Comparison of ENCODE assay signal across 8 cellular contexts in the genomic region with DNA sequence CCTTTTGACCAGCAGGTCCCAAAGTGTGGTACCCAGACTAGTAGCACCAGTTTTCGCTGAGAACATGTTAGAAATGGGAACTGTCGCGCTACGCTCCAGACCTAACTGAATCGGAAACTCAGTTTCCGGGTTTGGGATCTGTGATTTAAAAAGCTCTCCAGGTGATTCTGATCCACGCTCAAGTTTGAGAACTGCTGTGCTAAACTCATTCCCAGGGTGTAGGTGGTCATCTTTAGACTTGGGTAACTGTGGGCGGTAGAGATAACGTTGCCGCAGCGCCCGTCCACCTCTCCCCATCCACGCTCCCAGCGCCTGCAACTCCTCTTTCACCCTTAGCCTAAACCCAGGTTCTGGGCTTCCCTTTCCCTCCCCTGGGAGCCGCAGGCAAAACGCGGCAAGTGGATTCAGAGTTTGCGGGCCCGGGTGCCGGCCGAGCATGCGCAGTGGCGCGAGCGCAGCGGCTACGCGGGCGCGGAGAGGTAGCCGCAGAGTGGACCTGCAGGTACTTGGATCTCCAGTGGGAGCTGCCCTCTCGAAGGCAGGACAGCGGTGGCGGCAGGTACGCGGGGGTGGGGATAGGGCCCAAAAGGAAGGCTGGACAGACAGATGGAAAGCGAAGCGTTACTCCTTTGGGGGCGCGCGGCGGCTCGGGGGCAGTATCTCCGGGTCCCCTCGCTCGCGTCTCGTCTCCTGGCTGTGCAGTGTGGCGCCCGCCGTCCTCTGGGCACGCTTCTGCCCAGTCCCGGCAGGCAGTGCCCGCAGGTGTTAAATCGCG. TPM values are rescaled to one million over a fixed set of nuclear protein-coding genes. Genes with fewer than 3 reads are reported as not detected.
DNase-seq lines count a peak whose midpoint lies in the region; ATAC-seq and TF ChIP-seq lines count a peak whose summit lies in the region.

TSS of gene PLS1 (plus strand) at position 443 of the 775 bp plus-strand sequence. CDS start 67,845 bp downstream, outside the sequence.

- peaks cover 10 to 20% of the 10 kb centered on the region in 2 donors for H3K4me1 Mint-ChIP-seq in natural killer cell treated with Interleukin-12 subunit alpha and Interleukin-12 subunit beta and Interleukin-15 and Interleukin-18, amount 100 ng/mL, for 72 hours (ENCODE audit: low read depth in 2 of 2)

- no peaks in the 10 kb centered on the region for H3K9me2 ChIP-seq in DOHH2 (replicated peaks; ENCODE audit: control insufficient read depth, low read length)

- H3K9me3 ChIP-seq in DOHH2 (ENCODE audit: control insufficient read depth, insufficient read depth, low read length): no peaks in the 10 kb centered on the region
- no peaks in the 10 kb centered on the region for H3K9me3 ChIP-seq in Peyer's patch

- peaks cover 0 to 2% of the 10 kb centered on the region in 2 donors for H3K27me3 Mint-ChIP-seq in natural killer cell treated with Interleukin-12 subunit alpha and Interleukin-12 subunit beta and Interleukin-15 and Interleukin-18, amount 100 ng/mL, for 72 hours

- peak within 1 kb of the TSS; percentile 48 for H3K9ac ChIP-seq in KMS-11

- H3K4me3 ChIP-seq in DOHH2 (ENCODE audit: low read length) (peak within 1 kb of the TSS; percentile 79), KMS-11 (IDR thresholded peaks at IDR 0.05; ENCODE audit: insufficient read depth, low read depth, low read length) (peak within 1 kb of the TSS; percentile 99), Peyer's patch (peak within 1 kb of the TSS; percentile 45 to 83 (median 70))

- H3K4me3 Mint-ChIP-seq in natural killer cell treated with Interleukin-12 subunit alpha and Interleukin-12 subunit beta and Interleukin-15 and Interleukin-18, amount 100 ng/mL, for 72 hours: peak within 1 kb of the TSS; percentile 99

- peak within 1 kb of the TSS; percentile 97 for H2AFZ ChIP-seq in KMS-11 (ENCODE audit: low read depth)

- peak within 1 kb of the TSS; percentile 69 to 90 for H3K27ac Mint-ChIP-seq in natural killer cell treated with Interleukin-12 subunit alpha and Interleukin-12 subunit beta and Interleukin-15 and Interleukin-18, amount 100 ng/mL, for 72 hours

- H3K4me1 ChIP-seq in DOHH2 (ENCODE audit: control insufficient read depth, low read length) (peaks cover 29% of the 10 kb centered on the region), KMS-11 (ENCODE audit: low read depth, poor library complexity, severe bottlenecking) (peaks cover 9% of the 10 kb centered on the region), Peyer's patch (no peaks in the 10 kb centered on the region)

- TF ChIP-seq CTCF in DOHH2 (IDR thresholded peaks at IDR 0.05; ENCODE audit: low read depth, low read length, poor library complexity, severe bottlenecking) (peak; percentile 24), KMS-11 (conservative IDR thresholded peaks at IDR 0.05; ENCODE audit: low read depth, low read length) (no peak), Peyer's patch (IDR thresholded peaks at IDR 0.05) (peak in 2 of 6 experiments; percentile 31 to 38)

- H3K4me2 ChIP-seq in DOHH2 (ENCODE audit: low read length) (peak within 1 kb of the TSS; percentile 72), KMS-11 (peak within 1 kb of the TSS; percentile 82)

- H3K36me3 ChIP-seq in DOHH2 (ENCODE audit: control insufficient read depth, low read length) (no peaks in the 10 kb centered on the region), KMS-11 (ENCODE audit: insufficient read depth) (no peaks in the 10 kb centered on the region), Peyer's patch (no peaks in the 10 kb centered on the region)

- no peaks in the 10 kb centered on the region for H3K9me3 Mint-ChIP-seq in natural killer cell treated with Interleukin-12 subunit alpha and Interleukin-12 subunit beta and Interleukin-15 and Interleukin-18, amount 100 ng/mL, for 72 hours

- TF ChIP-seq POLR2A in Peyer's patch (IDR thresholded peaks at IDR 0.05): peak; percentile 88 to 98

- no peaks in the 10 kb centered on the region for H4K20me1 ChIP-seq in DOHH2 (ENCODE audit: control insufficient read depth, insufficient read depth, low read depth, low read length)
- no peaks in the 10 kb centered on the region for H4K20me1 ChIP-seq in KMS-11 (ENCODE audit: insufficient read depth)

- H3K27me3 ChIP-seq in DOHH2 (ENCODE audit: control insufficient read depth, low read length) (no peaks in the 10 kb centered on the region), KMS-11 (ENCODE audit: insufficient read depth, low read depth) (no peaks in the 10 kb centered on the region), Peyer's patch (no peaks in the 10 kb centered on the region)

- no peaks in the 10 kb centered on the region for H3F3A ChIP-seq in DOHH2 (ENCODE audit: control insufficient read depth, insufficient read depth)

- H3K27ac ChIP-seq in DOHH2 (ENCODE audit: low read depth, low read length): no peak within 1 kb of the TSS
- H3K27ac ChIP-seq in KMS-11: no peak within 1 kb of the TSS
- H3K27ac ChIP-seq in Peyer's patch: peak within 1 kb of the TSS; percentile 53 to 90 (median 73)

- peaks cover 23% of the 10 kb centered on the region for H3K79me2 ChIP-seq in DOHH2 (ENCODE audit: control insufficient read depth, low read length)
- no peaks in the 10 kb centered on the region for H3K79me2 ChIP-seq in KMS-11 (ENCODE audit: insufficient read depth, low read depth)

- ATAC-seq in GM21737 (IDR thresholded peaks at IDR 0.05; ENCODE audit: unreplicated experiment): peak; percentile 84
- peak; percentile 93 to 95 for ATAC-seq in natural killer cell treated with Interleukin-12 subunit alpha and Interleukin-12 subunit beta and Interleukin-15 and Interleukin-18, amount 100 ng/mL, for 72 hours
- ATAC-seq in stimulated activated naive CD8-positive, alpha-beta T cell treated with anti-CD3 and anti-CD28 coated beads, Interleukin-15, Interleukin-2, amounts not matched to agents 100 U/mL and 50 U/mL, for 24 hours: peak; percentile 82

- DNase-seq in Peyer's patch: peak; percentile 71 to 97 (median 94)
- DNase-seq in activated T-helper 1 cell treated with anti-CD3 and anti-CD28 coated beads, Interleukin-2, amount 50 U/mL, for 16 hours (ENCODE audit: low read depth in 1 of 2, low spot score in 1 of 2): peak; percentile 67 to 77
- peak; percentile 63 for DNase-seq in fibroblast of peridontal ligament (ENCODE audit: extremely low read depth)
- peak; percentile 89 for DNase-seq in natural killer cell treated with Interleukin-12 subunit alpha and Interleukin-12 subunit beta and Interleukin-15 and Interleukin-18, amount 100 ng/mL, for 72 hours (ENCODE audit: low spot score)
- peak; percentile 87 for DNase-seq in stimulated activated naive CD8-positive, alpha-beta T cell treated with anti-CD3 and anti-CD28 coated beads, Interleukin-15, Interleukin-2, amounts not matched to agents 100 U/mL and 50 U/mL, for 24 hours

- H3K36me3 Mint-ChIP-seq in natural killer cell treated with Interleukin-12 subunit alpha and Interleukin-12 subunit beta and Interleukin-15 and Interleukin-18, amount 100 ng/mL, for 72 hours: no peaks in the 10 kb centered on the region

RNA-seq across cellular contexts. Expression of gene PLS1, which starts in this region (rescaled TPM):
- total RNA-seq in Peyer's patch: 100 to 1,000 TPM in 3 of 4 donors, 10 to 100 TPM in 1; 48.7 to 661 (median 328) TPM
- total RNA-seq in natural killer cell treated with Interleukin-12 subunit alpha and Interleukin-12 subunit beta and Interleukin-15 and Interleukin-18, amount 100 ng/mL, for 72 hours: 1 to 10 TPM; 4.0 to 5.5 TPM

Comparison
In these comparisons a context has a peak if more than half of its experiments do, and no peak if none do; other contexts are left out.
1. RNA of gene PLS1 (total RNA-seq): 48.7 to 661 TPM in Peyer's patch; 4.0 to 5.5 TPM in natural killer cell treated with Interleukin-12 subunit alpha and Interleukin-12 subunit beta and Interleukin-15 and Interleukin-18, amount 100 ng/mL, for 72 hours; every median in the first group is over 4 times any median in the second.
2. H3K27ac ChIP-seq: peak in Peyer's patch (4 of 4); none in DOHH2 (single experiment) and KMS-11 (single experiment).
3. Peak in every context shown above with its lines, with median percentiles within 50 percentile points of each other: H3K4me3 ChIP-seq, ATAC-seq and DNase-seq.